ENCODE assay signal across 9 cellular contexts in the genomic region with DNA sequence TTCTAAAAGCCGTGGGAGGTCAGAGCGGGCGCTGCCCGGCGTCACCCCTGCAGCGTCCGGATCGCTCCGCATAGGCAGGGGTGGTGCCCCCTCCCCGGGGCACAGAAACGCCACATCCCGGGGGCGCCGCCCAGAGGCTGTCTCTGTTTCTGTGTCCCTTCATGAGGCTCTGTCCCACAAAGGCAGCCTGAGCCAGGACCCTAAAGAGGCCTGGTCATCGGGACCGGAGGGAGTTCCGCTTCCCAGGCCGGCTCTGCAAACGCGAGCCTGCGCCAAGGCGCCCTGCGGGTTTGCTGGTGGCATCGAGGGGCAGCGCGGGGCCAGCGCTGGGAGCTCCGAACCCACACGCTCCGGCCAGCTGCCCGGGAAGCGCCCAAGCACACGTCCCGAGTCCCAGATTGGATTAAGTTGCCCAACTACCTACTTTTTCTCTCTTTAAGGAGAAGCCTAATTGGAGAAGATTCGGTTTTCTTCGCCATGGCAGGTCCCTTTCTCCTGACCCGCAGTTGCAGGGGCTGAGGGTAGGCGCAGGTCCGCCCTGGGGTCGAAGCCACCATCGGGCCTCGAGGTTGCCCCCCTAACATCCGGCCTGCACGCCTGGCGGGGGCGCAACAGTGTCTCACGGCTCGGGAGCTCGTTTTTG.
DNase-seq lines count a peak whose midpoint lies in the region; ATAC-seq, FAIRE-seq and TF ChIP-seq lines count a peak whose summit lies in the region.
"Had no signal": no experiment of that assay in that cellular context is flagged by ENCODE, and none has a peak within 500 bp of the region (broad histone marks: within the 10 kb centered on the region; RNA-seq: fewer than 3 reads in every experiment).

No MANE protein-coding gene starts in this region.

- peak overlapping the region; percentile 89 for H3K4me2 ChIP-seq in astrocyte (ENCODE audit: low read length)

- H3K27me3 Mint-ChIP-seq in astrocyte (ENCODE audit: low read depth, unreplicated experiment) (peaks cover 7% of the 10 kb centered on the region), mesothelial cell of epicardium (ENCODE audit: low read depth) (peaks cover 87% of the 10 kb centered on the region)

- no peaks in the 10 kb centered on the region for H4K20me1 ChIP-seq in astrocyte (ENCODE audit: insufficient read depth, low read length)

- peak; percentile 15 for DNase-seq in activated CD4-positive, alpha-beta T cell treated with anti-CD3 and anti-CD28 coated beads for 1 hour
- DNase-seq in activated CD4-positive, alpha-beta T cell treated with anti-CD3 and anti-CD28 coated beads, Interleukin-2, amount 50 U/mL, for 4 hours: no peak
- DNase-seq in astrocyte (ENCODE audit: low read depth) (peak; percentile 0), mesothelial cell of epicardium (ENCODE audit: low spot score in 2 of 2, unreplicated experiment in 2 of 2) (no peak), thoracic aorta (ENCODE audit: low spot score) (no peak), OCI-M2 (lab: John Stamatoyannopoulos, UW; ENCODE audit: unreplicated experiment) (no peak), EL (no peak)

- H3K27ac Mint-ChIP-seq in astrocyte (ENCODE audit: unreplicated experiment) (no peak overlapping the region), mesothelial cell of epicardium (no peak overlapping the region)

- H3K36me3 Mint-ChIP-seq in astrocyte (ENCODE audit: low read depth, unreplicated experiment) (no peaks in the 10 kb centered on the region), mesothelial cell of epicardium (no peaks in the 10 kb centered on the region)

- H3K9ac ChIP-seq in astrocyte (ENCODE audit: low read length): no peak overlapping the region

- H3K9me3 ChIP-seq in astrocyte (ENCODE audit: insufficient read depth, low read depth, low read length) (no peaks in the 10 kb centered on the region), thoracic aorta (no peaks in the 10 kb centered on the region)

- H3K4me3 ChIP-seq in astrocyte (ENCODE audit: insufficient read depth, low read depth, low read length): peak overlapping the region; percentile 59
- peak overlapping the region; percentile 56 for H3K4me3 ChIP-seq in thoracic aorta

- no peak for FAIRE-seq in astrocyte (lab: Jason Lieb, UNC)
- FAIRE-seq: islet of Langerhans had no signal

- H3K4me1 ChIP-seq in astrocyte (ENCODE audit: insufficient read depth, low read length) (peaks cover 5% of the 10 kb centered on the region), thoracic aorta (ENCODE audit: control insufficient read depth in 1 of 2, low read depth in 2 of 2) (peaks cover 0 to 10% of the 10 kb centered on the region in 2 donors)

- H3K36me3 ChIP-seq in astrocyte (ENCODE audit: insufficient read depth, low read length) (no peaks in the 10 kb centered on the region), thoracic aorta (no peaks in the 10 kb centered on the region)

- H3K4me1 Mint-ChIP-seq in astrocyte (ENCODE audit: low read depth, unreplicated experiment) (peaks cover 2% of the 10 kb centered on the region), mesothelial cell of epicardium (peaks cover 10% of the 10 kb centered on the region)

- H3K4me3 Mint-ChIP-seq in astrocyte (ENCODE audit: unreplicated experiment): peak overlapping the region; percentile 66
- peak overlapping the region; percentile 62 for H3K4me3 Mint-ChIP-seq in mesothelial cell of epicardium

- no peak for ATAC-seq in thoracic aorta (ENCODE audit: insufficient number of reproducible peaks, low FRiP score, low read depth)
- no peak for ATAC-seq in GM21786 (IDR thresholded peaks at IDR 0.05; ENCODE audit: unreplicated experiment)

- TF ChIP-seq CTCF in astrocyte (IDR thresholded peaks at IDR 0.05; ENCODE audit: insufficient read depth, low read depth, low read length): no peak
- no peak for TF ChIP-seq CTCF in mesothelial cell of epicardium (IDR thresholded peaks at IDR 0.05; ENCODE audit: unreplicated experiment)
- no peak for TF ChIP-seq CTCF in thoracic aorta (IDR thresholded peaks at IDR 0.05)

- no peak overlapping the region for H3K27ac ChIP-seq in astrocyte (ENCODE audit: low read depth, low read length)
- no peak overlapping the region for H3K27ac ChIP-seq in thoracic aorta

- no peaks in the 10 kb centered on the region for H3K79me2 ChIP-seq in astrocyte (ENCODE audit: insufficient read depth, low read length)

- no peaks in the 10 kb centered on the region for H3K9me3 Mint-ChIP-seq in astrocyte (ENCODE audit: unreplicated experiment)
- no peaks in the 10 kb centered on the region for H3K9me3 Mint-ChIP-seq in mesothelial cell of epicardium

- peak overlapping the region; percentile 83 for H2AFZ ChIP-seq in astrocyte (ENCODE audit: low read depth, low read length)

- H3K27me3 ChIP-seq in astrocyte (ENCODE audit: insufficient read depth, low read length) (peaks cover 30% of the 10 kb centered on the region), thoracic aorta (replicated peaks; ENCODE audit: insufficient read depth) (no peaks in the 10 kb centered on the region)

Comparison
In these comparisons a context has a peak if more than half of its experiments do, and no peak if none do; other contexts are left out.
1. DNase-seq: peak in activated CD4-positive, alpha-beta T cell treated with anti-CD3 and anti-CD28 coated beads for 1 hour (single experiment) and astrocyte (single experiment); none in activated CD4-positive, alpha-beta T cell treated with anti-CD3 and anti-CD28 coated beads, Interleukin-2, amount 50 U/mL, for 4 hours (0 of 2), mesothelial cell of epicardium (0 of 2), thoracic aorta (single experiment), OCI-M2 (single experiment) and EL (single experiment).